21 cellular contexts compared by ENCODE assay signal in the genomic region with DNA sequence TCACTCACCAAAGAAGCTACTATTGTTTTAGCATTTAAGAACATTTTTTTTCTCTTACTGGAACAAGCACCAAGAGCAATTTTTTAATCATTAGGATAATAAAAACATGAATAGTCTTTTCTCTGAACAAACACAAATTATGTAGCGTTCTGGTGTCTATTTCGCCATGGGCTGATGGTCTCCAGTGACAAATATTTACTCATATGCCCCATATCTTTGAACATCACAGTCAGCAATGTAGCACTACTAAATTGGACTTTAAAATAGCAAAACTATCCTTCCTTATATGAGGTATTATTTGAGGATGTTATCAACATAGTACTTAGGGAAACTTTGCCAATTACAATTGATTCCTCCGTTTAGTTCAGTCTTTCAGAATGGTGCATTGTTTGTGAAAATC.
DNase-seq lines count a peak whose midpoint lies in the region; ATAC-seq, FAIRE-seq and TF ChIP-seq lines count a peak whose summit lies in the region.
"Had no signal": no experiment of that assay in that cellular context is flagged by ENCODE, and none has a peak within 500 bp of the region (broad histone marks: within the 10 kb centered on the region; RNA-seq: fewer than 3 reads in every experiment).

No MANE protein-coding gene starts in this region.

- H3K4me1 ChIP-seq in HepG2 (ENCODE audit: insufficient read depth, low read length): peaks cover 44% of the 10 kb centered on the region
- no peaks in the 10 kb centered on the region for H3K4me1 ChIP-seq in right lobe of liver
- H3K4me1 ChIP-seq in esophagus muscularis mucosa: peaks cover 0 to 38% (median 24%) of the 10 kb centered on the region in 4 donors
- H3K4me1 ChIP-seq: BE2C had no signal

- H3K27me3 ChIP-seq in HepG2 (ENCODE audit: control insufficient read depth in 1 of 2, insufficient read depth in 2 of 2, low read length in 2 of 2) (no peaks in the 10 kb centered on the region), right lobe of liver (no peaks in the 10 kb centered on the region), esophagus muscularis mucosa (no peaks in the 10 kb centered on the region)
- no peaks in the 10 kb centered on the region for H3K27me3 ChIP-seq in CD4-positive, alpha-beta T cell (ENCODE audit: control insufficient read depth, insufficient read depth, low read length)
- H3K27me3 ChIP-seq: BE2C had no signal

- peak overlapping the region; percentile 17 for H3K27ac ChIP-seq in HepG2 (ENCODE audit: extremely low read length, insufficient read depth, low read length)
- no peak overlapping the region for H3K27ac ChIP-seq in right lobe of liver
- peak overlapping the region in 3 of 4 donors; percentile 15 to 46 (median 28) for H3K27ac ChIP-seq in esophagus muscularis mucosa (replicated peaks in 1 of 4)
- H3K27ac ChIP-seq in CD4-positive, alpha-beta T cell (ENCODE audit: low read depth, low read length): no peak overlapping the region
- H3K27ac ChIP-seq: 22Rv1, C4-2B had no signal

- no TSS peak for BruUV-seq in HepG2 (replicated peaks; lab: Mats Ljungman, UMichigan)

- no peak for TF ChIP-seq POLR2A in HepG2 (IDR thresholded peaks at IDR 0.05; ENCODE audit: insufficient read depth in 1 of 2, low read depth in 2 of 2, low read length in 2 of 2)
- no peak for TF ChIP-seq POLR2A in right lobe of liver (IDR thresholded peaks at IDR 0.05)
- TF ChIP-seq POLR2A in esophagus muscularis mucosa (IDR thresholded peaks at IDR 0.05; ENCODE audit: low read depth): no peak

- no peak overlapping the region for H3K9ac ChIP-seq in HepG2 (ENCODE audit: insufficient read depth, low read depth, low read length)

- no peak for TF ChIP-seq RAD21 in HepG2 (CRISPR knock-in tag; IDR thresholded peaks at IDR 0.05)

- TF ChIP-seq CTCF in HepG2 (CRISPR knock-in tag; IDR thresholded peaks at IDR 0.05): no peak
- TF ChIP-seq CTCF in right lobe of liver (IDR thresholded peaks at IDR 0.05): no peak
- TF ChIP-seq CTCF in esophagus muscularis mucosa (IDR thresholded peaks at IDR 0.05): no peak
- TF ChIP-seq CTCF in CD4-positive, alpha-beta T cell (IDR thresholded peaks at IDR 0.05): no peak

- H3K4me1 Mint-ChIP-seq in CD4-positive, alpha-beta T cell (ENCODE audit: low read depth): no peaks in the 10 kb centered on the region
- H3K4me1 Mint-ChIP-seq: CD4-positive, alpha-beta memory T cell; H9 had no signal

- POLR2A ChIA-PET in HepG2 (lab: Yijun Ruan, JAX): interaction anchor here (1.1 to 1.3 kb wide), 3 partner anchors 22 to 85 kb away, joined by 3 to 4 read pairs (median 4); no protein-coding TSS in a partner anchor
- POLR2A ChIA-PET in CD4-positive, alpha-beta T cell (lab: Charles Lee): no interaction called here

- peak; percentile 71 for ATAC-seq in HepG2
- ATAC-seq in right lobe of liver: no peak
- ATAC-seq in CD4-positive, alpha-beta T cell (ENCODE audit: poor library complexity): no peak

- 14% methylated on average over 3 of the region's 3 CpGs for WGBS in HepG2 (ENCODE audit: low lambda C conversion rate)
- WGBS in right lobe of liver (ENCODE audit: insufficient coverage, low coverage, low lambda C conversion rate, missing lambda C conversion rate): 36% methylated on average over 3 of the region's 3 CpGs
- 53% methylated on average over 3 of the region's 3 CpGs for WGBS in esophagus muscularis mucosa

- DNase-seq in DMS53 (lab: John Stamatoyannopoulos, UW) (peak; percentile 12), DMS53 treated with DMSO at 0.1 percent for 48 hours (lab: John Stamatoyannopoulos, UW; ENCODE audit: unreplicated experiment) (no peak), HepG2 (ENCODE audit: low spot score) (peak; percentile 65), right lobe of liver (no peak), esophagus muscularis mucosa (ENCODE audit: extremely low spot score) (no peak), retina (peak; percentile 9), NCI-H748 (lab: John Stamatoyannopoulos, UW; ENCODE audit: unreplicated experiment) (no peak)
- DNase-seq in CD4-positive, alpha-beta T cell: no peak
- DNase-seq: ACHN; BE2C; CD4-positive, alpha-beta memory T cell; DND-41; H9 had no signal

- no peaks in the 10 kb centered on the region for H4K20me1 ChIP-seq in HepG2 (ENCODE audit: insufficient read depth, low read length)

- H3K36me3 ChIP-seq in HepG2 (replicated peaks in 1 of 2; ENCODE audit: control insufficient read depth in 1 of 2, insufficient read depth in 2 of 2, low read length in 2 of 2) (no peaks in the 10 kb centered on the region), right lobe of liver (no peaks in the 10 kb centered on the region), esophagus muscularis mucosa (no peaks in the 10 kb centered on the region)
- H3K36me3 ChIP-seq: BE2C had no signal

- H3K9me3 Mint-ChIP-seq in CD4-positive, alpha-beta T cell: no peaks in the 10 kb centered on the region
- H3K9me3 Mint-ChIP-seq: H9, IgD-negative memory B cell had no signal

- H3K4me3 ChIP-seq in HepG2 (replicated peaks in 1 of 3; ENCODE audit: insufficient read depth in 1 of 3, low read depth in 2 of 3, low read length in 3 of 3) (no peak overlapping the region; a peak in 1 of 6 replicates), right lobe of liver (no peak overlapping the region), esophagus muscularis mucosa (no peak overlapping the region)

- no peak overlapping the region for H3K27ac Mint-ChIP-seq in CD4-positive, alpha-beta T cell
- H3K27ac Mint-ChIP-seq: CD4-positive, alpha-beta memory T cell; H9; IgD-negative memory B cell had no signal

- H3K27me3 Mint-ChIP-seq in CD4-positive, alpha-beta T cell: no peaks in the 10 kb centered on the region
- H3K27me3 Mint-ChIP-seq: CD4-positive, alpha-beta memory T cell; IgD-negative memory B cell had no signal

- no peak overlapping the region for H3K4me3 Mint-ChIP-seq in CD4-positive, alpha-beta T cell
- H3K4me3 Mint-ChIP-seq: CD4-positive, alpha-beta memory T cell; H9; IgD-negative memory B cell had no signal

- TF ChIP-seq EP300 in HepG2 (IDR thresholded peaks at IDR 0.05; ENCODE audit: low read depth in 2 of 2, low read length in 2 of 2) (peak in 1 of 2 experiments; percentile 62; a peak in 2 of 4 replicates), HepG2 (CRISPR knock-in tag; IDR thresholded peaks at IDR 0.05; ENCODE audit: borderline replicate concordance) (no peak), esophagus muscularis mucosa (IDR thresholded peaks at IDR 0.05) (no peak)

- intact Hi-C loops in HepG2 (cut with micrococcal nuclease; ENCODE audit: unreplicated experiment): loop anchor here (1.0 to 5.0 kb wide), 3 partner anchors 23 to 91 kb away; no protein-coding TSS in a partner anchor
- intact Hi-C loops in right lobe of liver (cut with DNase I): no loop called here
- intact Hi-C loops in esophagus muscularis mucosa (cut with DNase I): no loop called here
- intact Hi-C loops in CD4-positive, alpha-beta T cell (cut with DNase I, micrococcal nuclease): no loop called here

- no peaks in the 10 kb centered on the region for H3K79me2 ChIP-seq in HepG2 (ENCODE audit: insufficient read depth, low read length)

- H3K36me3 Mint-ChIP-seq in CD4-positive, alpha-beta T cell (ENCODE audit: low read depth): no peaks in the 10 kb centered on the region
- H3K36me3 Mint-ChIP-seq: CD4-positive, alpha-beta memory T cell; IgD-negative memory B cell had no signal

- H3K9me3 ChIP-seq in HepG2 (ENCODE audit: low read length) (no peaks in the 10 kb centered on the region), right lobe of liver (no peaks in the 10 kb centered on the region), esophagus muscularis mucosa (no peaks in the 10 kb centered on the region)
- H3K9me3 ChIP-seq in CD4-positive, alpha-beta T cell (ENCODE audit: control insufficient read depth, low read length): no peaks in the 10 kb centered on the region
- H3K9me3 ChIP-seq: BE2C had no signal

- CTCF ChIA-PET in HepG2 (lab: Yijun Ruan, JAX; ENCODE audit: low intra/inter-chr PET ratio, low total read pairs): no interaction called here
- CTCF ChIA-PET in CD4-positive, alpha-beta T cell (lab: Charles Lee): no interaction called here

- in situ Hi-C loops in HepG2 (cut with HindIII; ENCODE audit: extremely low pct_ligation_motif_present, low pct_unique_long_range_greater_than_20kb): no loop called here

- H2AFZ ChIP-seq in HepG2 (ENCODE audit: low read length): no peak overlapping the region

- peak overlapping the region; percentile 42 for H3K4me2 ChIP-seq in HepG2 (ENCODE audit: low read depth, low read length)

- peak; percentile 15 for FAIRE-seq in HepG2 (lab: Jason Lieb, UNC)
- FAIRE-seq: G401.6, GM12891, GM19239, H1, HTR-8/SVneo had no signal

TF ChIP-seq in HepG2, 621 proteins besides CTCF, POLR2A, EP300 and RAD21 (continues in another document):
- TF ChIP-seq ZNF326 (CRISPR knock-in tag; IDR thresholded peaks at IDR 0.05; ENCODE audit: borderline replicate concordance) (no peak), SRSF4 (IDR thresholded peaks at IDR 0.05; ENCODE audit: low read depth, low read length, poor library complexity, severe bottlenecking) (no peak), AKAP8 (CRISPR knock-in tag; IDR thresholded peaks at IDR 0.05) (no peak), ZNF292 (CRISPR knock-in tag; IDR thresholded peaks at IDR 0.05; ENCODE audit: borderline replicate concordance, low read depth) (no peak), SNAI1 (CRISPR knock-in tag; IDR thresholded peaks at IDR 0.05; ENCODE audit: borderline replicate concordance) (no peak), ZNF34 (CRISPR knock-in tag; IDR thresholded peaks at IDR 0.05; ENCODE audit: borderline replicate concordance) (no peak), IKZF5 (CRISPR knock-in tag; IDR thresholded peaks at IDR 0.05) (no peak), CBX1 (IDR thresholded peaks at IDR 0.05; ENCODE audit: low read depth) (no peak), RXRB (CRISPR knock-in tag; IDR thresholded peaks at IDR 0.05; ENCODE audit: borderline replicate concordance) (no peak), ZNF354B (CRISPR knock-in tag; IDR thresholded peaks at IDR 0.05) (no peak), ATM (IDR thresholded peaks at IDR 0.05; ENCODE audit: borderline replicate concordance) (no peak), SOX13 (IDR thresholded peaks at IDR 0.05) (no peak), SOX13 (CRISPR knock-in tag; conservative IDR thresholded peaks at IDR 0.05 in 1 of 2, IDR thresholded peaks at IDR 0.05 in 1 of 2) (peak in 1 of 2 experiments; percentile 39; a peak in 1 of 4 replicates), MXD4 (CRISPR knock-in tag; IDR thresholded peaks at IDR 0.05) (no peak), ZNF879 (CRISPR knock-in tag; IDR thresholded peaks at IDR 0.05) (no peak), YEATS2 (CRISPR knock-in tag; IDR thresholded peaks at IDR 0.05; ENCODE audit: borderline replicate concordance) (no peak), ZNF441 (CRISPR knock-in tag; IDR thresholded peaks at IDR 0.05; ENCODE audit: borderline replicate concordance) (no peak)

Comparison
In these comparisons a context has a peak if more than half of its experiments do, and no peak if none do; other contexts are left out.
1. DNase-seq: peak in DMS53 (single experiment), HepG2 (single experiment) and retina (single experiment); none in DMS53 treated with DMSO at 0.1 percent for 48 hours (single experiment), right lobe of liver (0 of 3), esophagus muscularis mucosa (single experiment), CD4-positive, alpha-beta T cell (0 of 10) and NCI-H748 (single experiment).
2. H3K27ac ChIP-seq: peak in HepG2 (single experiment) and esophagus muscularis mucosa (3 of 4); none in right lobe of liver (0 of 3) and CD4-positive, alpha-beta T cell (single experiment).